In the genomic region with DNA sequence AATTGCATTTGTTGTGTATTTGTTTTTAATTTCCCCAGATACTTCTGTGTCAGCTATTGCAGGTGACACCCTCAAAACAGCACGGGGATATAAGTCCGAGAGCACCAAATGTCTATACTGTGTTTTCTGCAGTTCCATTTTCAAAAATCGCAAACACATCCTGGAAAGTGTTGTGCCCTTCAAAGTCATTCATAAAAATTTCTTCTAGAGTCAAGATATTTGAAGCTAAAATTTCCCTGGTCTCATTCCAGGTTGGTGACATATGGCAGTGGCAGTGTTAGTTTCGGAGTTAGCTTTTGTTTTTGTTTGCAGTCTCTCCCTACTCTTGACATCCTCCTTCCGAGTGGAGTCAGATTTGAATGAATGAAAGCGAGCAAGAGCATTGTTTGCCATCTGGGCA, we compare ENCODE assay signal across 17 cellular contexts. TPM values are rescaled to one million over a fixed set of nuclear protein-coding genes. Genes with fewer than 3 reads are reported as not detected.
DNase-seq lines count a peak whose midpoint lies in the region; ATAC-seq and TF ChIP-seq lines count a peak whose summit lies in the region.
"Had no signal": no experiment of that assay in that cellular context is flagged by ENCODE, and none has a peak within 500 bp of the region (broad histone marks: within the 10 kb centered on the region; RNA-seq: fewer than 3 reads in every experiment).

No MANE protein-coding gene starts in this region.

- no peak for DNase-seq in activated naive CD8-positive, alpha-beta T cell treated with anti-CD3 and anti-CD28 coated beads, Interleukin-2, amount 50 U/mL, for 24 hours
- DNase-seq in cerebellum (ENCODE audit: low spot score) (peak; percentile 18), amygdala (lab: John Stamatoyannopoulos, UW) (no peak), heart left ventricle (no peak)
- DNase-seq: activated naive CD4-positive, alpha-beta T cell treated with Interleukin-2 at 50 U/mL for 16 hours; gastrocnemius medialis; left lung; sigmoid colon; stimulated activated naive CD8-positive, alpha-beta T cell treated with anti-CD3 and anti-CD28 coated beads, Interleukin-15, amount 100 ng/mL, for 72 hours; uterus had no signal

- no peaks in the 10 kb centered on the region for H3K27me3 ChIP-seq in Loucy (ENCODE audit: insufficient read depth, low read length, poor library complexity, severe bottlenecking)
- H3K27me3 ChIP-seq in heart left ventricle: no peaks in the 10 kb centered on the region
- H3K27me3 ChIP-seq: body of pancreas, gastrocnemius medialis, left lung, pancreas, sigmoid colon, uterus had no signal

- peak overlapping the region; percentile 15 for H3K9ac ChIP-seq in Loucy (ENCODE audit: low read depth, low read length, poor library complexity, severe bottlenecking)

- 80 to 90% (median 88%) methylated on average over 6 of the region's 6 CpGs for WGBS in heart left ventricle, 4 donors

- no peaks in the 10 kb centered on the region for H3K36me3 Mint-ChIP-seq in activated naive CD8-positive, alpha-beta T cell
- H3K36me3 Mint-ChIP-seq in activated naive CD8-positive, alpha-beta T cell treated with anti-CD3 and anti-CD28 coated beads, Interleukin-2, amount 50 U/mL, for 24 hours (ENCODE audit: low read depth): no peaks in the 10 kb centered on the region
- no peaks in the 10 kb centered on the region for H3K36me3 Mint-ChIP-seq in stimulated activated memory B cell treated with anti-CD40 and anti-IgM and Interleukin-4, amounts not matched to agents 10 μg/mL and 1 μg/mL and 100 μg/mL, for 72 hours

- H3K9me2 ChIP-seq in Loucy (replicated peaks; ENCODE audit: low read depth, low read length): no peaks in the 10 kb centered on the region

- TF ChIP-seq CTCF in Loucy (conservative IDR thresholded peaks at IDR 0.05; ENCODE audit: low read length) (no peak), heart left ventricle (IDR thresholded peaks at IDR 0.05) (no peak)

- TF ChIP-seq POLR2A in heart left ventricle (IDR thresholded peaks at IDR 0.05): no peak

- no peaks in the 10 kb centered on the region for H3K9me3 ChIP-seq in Loucy (ENCODE audit: insufficient read depth, low read depth, low read length)
- no peaks in the 10 kb centered on the region for H3K9me3 ChIP-seq in heart left ventricle
- H3K9me3 ChIP-seq: body of pancreas, gastrocnemius medialis, left lung, pancreas, sigmoid colon, uterus had no signal

- H3K27ac ChIP-seq in heart left ventricle: no peak overlapping the region
- H3K27ac ChIP-seq: gastrocnemius medialis, left lung had no signal

- intact Hi-C loops in heart left ventricle (cut with DNase I): loop anchor here (1.0 to 10.0 kb wide), 14 partner anchors 86 to 489 kb away; a partner anchor contains a TSS

- peaks cover 48% of the 10 kb centered on the region for H3K4me1 Mint-ChIP-seq in activated naive CD8-positive, alpha-beta T cell (ENCODE audit: low read depth)
- peaks cover 54% of the 10 kb centered on the region for H3K4me1 Mint-ChIP-seq in activated naive CD8-positive, alpha-beta T cell treated with anti-CD3 and anti-CD28 coated beads, Interleukin-2, amount 50 U/mL, for 24 hours
- peaks cover 32% of the 10 kb centered on the region for H3K4me1 Mint-ChIP-seq in stimulated activated memory B cell treated with anti-CD40 and anti-IgM and Interleukin-4, amounts not matched to agents 10 μg/mL and 1 μg/mL and 100 μg/mL, for 72 hours

- H3K9me3 Mint-ChIP-seq in activated naive CD8-positive, alpha-beta T cell (ENCODE audit: low read depth): no peaks in the 10 kb centered on the region
- no peaks in the 10 kb centered on the region for H3K9me3 Mint-ChIP-seq in activated naive CD8-positive, alpha-beta T cell treated with anti-CD3 and anti-CD28 coated beads, Interleukin-2, amount 50 U/mL, for 24 hours
- no peaks in the 10 kb centered on the region for H3K9me3 Mint-ChIP-seq in stimulated activated memory B cell treated with anti-CD40 and anti-IgM and Interleukin-4, amounts not matched to agents 10 μg/mL and 1 μg/mL and 100 μg/mL, for 72 hours
- H3K9me3 Mint-ChIP-seq: stimulated activated naive CD8-positive, alpha-beta T cell treated with anti-CD3 and anti-CD28 coated beads, Interleukin-15, amount 100 ng/mL, for 72 hours had no signal

- peak overlapping the region; percentile 81 for H3K4me3 ChIP-seq in Loucy (ENCODE audit: low read length, poor library complexity, severe bottlenecking)
- H3K4me3 ChIP-seq in heart left ventricle: no peak overlapping the region
- H3K4me3 ChIP-seq: body of pancreas, gastrocnemius medialis, GM12878, left lung, pancreas, sigmoid colon, uterus had no signal

- peaks cover 27% of the 10 kb centered on the region for H3K79me2 ChIP-seq in Loucy (ENCODE audit: insufficient read depth, low read length)

- no peaks in the 10 kb centered on the region for H4K20me1 ChIP-seq in Loucy (ENCODE audit: insufficient read depth, low read length, poor library complexity, severe bottlenecking)

- H3K27me3 Mint-ChIP-seq in activated naive CD8-positive, alpha-beta T cell: no peaks in the 10 kb centered on the region
- no peaks in the 10 kb centered on the region for H3K27me3 Mint-ChIP-seq in activated naive CD8-positive, alpha-beta T cell treated with anti-CD3 and anti-CD28 coated beads, Interleukin-2, amount 50 U/mL, for 24 hours
- no peaks in the 10 kb centered on the region for H3K27me3 Mint-ChIP-seq in stimulated activated memory B cell treated with anti-CD40 and anti-IgM and Interleukin-4, amounts not matched to agents 10 μg/mL and 1 μg/mL and 100 μg/mL, for 72 hours
- H3K27me3 Mint-ChIP-seq: stimulated activated naive CD8-positive, alpha-beta T cell treated with anti-CD3 and anti-CD28 coated beads, Interleukin-15, amount 100 ng/mL, for 72 hours had no signal

- no peak overlapping the region for H2AFZ ChIP-seq in Loucy (ENCODE audit: low read length)

- no peaks in the 10 kb centered on the region for H3F3A ChIP-seq in Loucy (ENCODE audit: low read depth)

- H3K4me1 ChIP-seq in Loucy (ENCODE audit: insufficient read depth, low read length, poor library complexity, severe bottlenecking) (peaks cover 77% of the 10 kb centered on the region), heart left ventricle (peaks cover 0 to 35% (median 17%) of the 10 kb centered on the region in 12 donors)

- H3K36me3 ChIP-seq in Loucy (ENCODE audit: insufficient read depth, low read length) (no peaks in the 10 kb centered on the region), heart left ventricle (no peaks in the 10 kb centered on the region)
- H3K36me3 ChIP-seq: gastrocnemius medialis, left lung, pancreas, sigmoid colon, uterus had no signal

- H3K4me2 ChIP-seq in Loucy (ENCODE audit: low read depth, low read length, poor library complexity, severe bottlenecking): peak overlapping the region; percentile 86

- H3K4me3 Mint-ChIP-seq in activated naive CD8-positive, alpha-beta T cell: peak overlapping the region; percentile 9
- no peak overlapping the region for H3K4me3 Mint-ChIP-seq in activated naive CD8-positive, alpha-beta T cell treated with anti-CD3 and anti-CD28 coated beads, Interleukin-2, amount 50 U/mL, for 24 hours
- H3K4me3 Mint-ChIP-seq in stimulated activated memory B cell treated with anti-CD40 and anti-IgM and Interleukin-4, amounts not matched to agents 10 μg/mL and 1 μg/mL and 100 μg/mL, for 72 hours: no peak overlapping the region
- H3K4me3 Mint-ChIP-seq: stimulated activated naive CD8-positive, alpha-beta T cell treated with anti-CD3 and anti-CD28 coated beads, Interleukin-15, amount 100 ng/mL, for 72 hours had no signal

- ATAC-seq in activated naive CD8-positive, alpha-beta T cell treated with anti-CD3 and anti-CD28 coated beads, Interleukin-2, amount 50 U/mL, for 24 hours: no peak
- ATAC-seq in stimulated activated memory B cell treated with anti-CD40 and anti-IgM and Interleukin-4, amounts not matched to agents 10 μg/mL and 1 μg/mL and 100 μg/mL, for 72 hours: no peak
- ATAC-seq in heart left ventricle: no peak
- no peak for ATAC-seq in HG03135 (IDR thresholded peaks at IDR 0.05; ENCODE audit: unreplicated experiment)
- ATAC-seq: body of pancreas; gastrocnemius medialis; GM12878; left lung; pancreas; stimulated activated naive CD8-positive, alpha-beta T cell treated with anti-CD3 and anti-CD28 coated beads, Interleukin-15, amount 100 ng/mL, for 72 hours had no signal

- H3K27ac Mint-ChIP-seq in activated naive CD8-positive, alpha-beta T cell: peak overlapping the region; percentile 58
- H3K27ac Mint-ChIP-seq in activated naive CD8-positive, alpha-beta T cell treated with anti-CD3 and anti-CD28 coated beads, Interleukin-2, amount 50 U/mL, for 24 hours: no peak overlapping the region
- peak overlapping the region; percentile 37 for H3K27ac Mint-ChIP-seq in stimulated activated memory B cell treated with anti-CD40 and anti-IgM and Interleukin-4, amounts not matched to agents 10 μg/mL and 1 μg/mL and 100 μg/mL, for 72 hours
- H3K27ac Mint-ChIP-seq: stimulated activated naive CD8-positive, alpha-beta T cell treated with anti-CD3 and anti-CD28 coated beads, Interleukin-15, amount 100 ng/mL, for 72 hours had no signal

RNA-seq across cellular contexts. Expression of a gene that starts 3.2 kb away (rescaled TPM):
- total RNA-seq in cerebellum: 6.1 TPM
- 1 to 10 TPM in 5 of 9 donors, under 1 TPM in 3, not detected in 1; 0.28 to 3.7 (median 1.5) TPM for total RNA-seq in heart left ventricle
- polyA plus RNA-seq in heart left ventricle: under 1 TPM; 0.28 to 0.57 TPM
